Comparison of ENCODE assay signal across 1 cellular context in genomic region chr3:63968612-63969350, GRCh38.
TF ChIP-seq lines count a peak whose summit lies in the region.

No MANE protein-coding gene starts in this region.

TF ChIP-seq in IMR-90, 13 proteins besides CTCF, POLR2A, EP300 and RAD21 (continued from another document):
- TF ChIP-seq ELK1 (IDR thresholded peaks at IDR 0.05; ENCODE audit: borderline replicate concordance, low read depth, low read length) (no peak), MXI1 (IDR thresholded peaks at IDR 0.05; ENCODE audit: borderline replicate concordance, low read depth, low read length) (no peak)
TF ChIP-seq in IMR-90: peak in this region for 0.
